ENCODE assay signal across 8 cellular contexts in the genomic region with DNA sequence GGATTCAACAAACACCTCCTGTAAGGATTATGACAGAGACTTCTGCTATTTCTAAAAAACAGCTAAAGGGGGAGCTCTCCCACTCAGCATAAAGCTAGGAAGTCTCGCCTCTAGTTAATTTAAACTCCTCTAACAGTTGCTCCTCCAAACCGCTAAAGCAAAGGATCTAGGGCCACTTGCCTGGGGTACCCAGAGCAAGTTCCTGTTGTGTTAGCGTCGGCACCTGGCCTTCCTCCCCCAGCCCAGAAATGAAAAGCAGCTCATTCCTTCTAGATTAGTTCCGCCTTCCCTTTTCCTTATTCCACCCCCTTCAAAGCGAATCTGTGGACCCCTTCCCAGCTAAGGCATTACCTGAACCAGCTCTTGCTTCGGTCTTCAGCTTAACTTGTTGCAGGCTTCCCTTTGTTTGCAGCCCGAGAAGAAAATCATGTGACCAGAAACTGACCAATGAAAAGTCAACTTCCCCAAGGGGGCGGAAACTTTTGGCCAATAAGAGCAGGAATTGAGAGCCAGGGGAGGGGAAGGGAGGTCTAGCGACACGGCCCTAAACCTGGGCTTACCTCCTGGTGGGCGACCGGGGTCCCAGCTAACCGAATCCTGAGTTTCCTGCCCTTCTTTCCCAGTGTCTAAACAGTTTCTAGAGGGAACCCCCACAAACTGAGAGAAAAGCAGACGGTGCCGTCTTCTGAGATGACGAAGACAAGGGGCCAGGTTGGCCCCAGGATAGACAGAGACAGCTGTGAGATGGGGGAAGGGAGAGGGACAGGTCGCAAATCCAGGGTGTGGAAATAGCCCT. TPM values are rescaled to one million over a fixed set of nuclear protein-coding genes. Genes with fewer than 3 reads are reported as not detected.
A peak's percentile ranks its signal among the peaks of the same experiment; 100 is the strongest.
DNase-seq lines count a peak whose midpoint lies in the region; ATAC-seq, FAIRE-seq and TF ChIP-seq lines count a peak whose summit lies in the region.

A gene with protein sequence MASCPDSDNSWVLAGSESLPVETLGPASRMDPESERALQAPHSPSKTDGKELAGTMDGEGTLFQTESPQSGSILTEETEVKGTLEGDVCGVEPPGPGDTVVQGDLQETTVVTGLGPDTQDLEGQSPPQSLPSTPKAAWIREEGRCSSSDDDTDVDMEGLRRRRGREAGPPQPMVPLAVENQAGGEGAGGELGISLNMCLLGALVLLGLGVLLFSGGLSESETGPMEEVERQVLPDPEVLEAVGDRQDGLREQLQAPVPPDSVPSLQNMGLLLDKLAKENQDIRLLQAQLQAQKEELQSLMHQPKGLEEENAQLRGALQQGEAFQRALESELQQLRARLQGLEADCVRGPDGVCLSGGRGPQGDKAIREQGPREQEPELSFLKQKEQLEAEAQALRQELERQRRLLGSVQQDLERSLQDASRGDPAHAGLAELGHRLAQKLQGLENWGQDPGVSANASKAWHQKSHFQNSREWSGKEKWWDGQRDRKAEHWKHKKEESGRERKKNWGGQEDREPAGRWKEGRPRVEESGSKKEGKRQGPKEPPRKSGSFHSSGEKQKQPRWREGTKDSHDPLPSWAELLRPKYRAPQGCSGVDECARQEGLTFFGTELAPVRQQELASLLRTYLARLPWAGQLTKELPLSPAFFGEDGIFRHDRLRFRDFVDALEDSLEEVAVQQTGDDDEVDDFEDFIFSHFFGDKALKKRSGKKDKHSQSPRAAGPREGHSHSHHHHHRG (minus strand): TSS at position 382 of the 796 bp plus-strand sequence. CDS start 2,378 bp downstream, outside the sequence.

- TF ChIP-seq CTCF in OCI-LY3 (IDR thresholded peaks at IDR 0.05; ENCODE audit: low read depth, low read length), result peak; percentile 55

- H3K4me1 ChIP-seq in OCI-LY3 (ENCODE audit: low read length), result peaks cover 31% of the 10 kb centered on the region

- peak within 1 kb of the TSS; percentile 82 for H3K4me2 ChIP-seq in OCI-LY3 (ENCODE audit: low read length)

- no peaks in the 10 kb centered on the region for H3K9me3 ChIP-seq in OCI-LY3 (ENCODE audit: insufficient read depth, low read length)

- peak; percentile 58 for ATAC-seq in GM21423 (IDR thresholded peaks at IDR 0.05; ENCODE audit: unreplicated experiment)

- H2AFZ ChIP-seq in OCI-LY3 (ENCODE audit: low read depth, low read length), result peak within 1 kb of the TSS; percentile 58

- peak; percentile 62 for FAIRE-seq in endometrium (lab: Jason Lieb, UNC)

- peaks cover 11% of the 10 kb centered on the region for H3K36me3 ChIP-seq in OCI-LY3 (replicated peaks; ENCODE audit: low read depth, low read length)

- peak within 1 kb of the TSS; percentile 25 for H3K27ac ChIP-seq in OCI-LY3 (ENCODE audit: low read length)

- peaks cover 13% of the 10 kb centered on the region for H3K79me2 ChIP-seq in OCI-LY3 (ENCODE audit: low read length)

- peak within 1 kb of the TSS; percentile 79 for H3K4me3 ChIP-seq in OCI-LY3 (ENCODE audit: low read length)

- no peaks in the 10 kb centered on the region for H3K27me3 ChIP-seq in OCI-LY3 (ENCODE audit: low read depth, low read length)

- TF ChIP-seq EP300 in Ishikawa (IDR thresholded peaks at IDR 0.05; ENCODE audit: borderline replicate concordance), result no peak

- peak; percentile 75 for DNase-seq in COLO668 (lab: John Stamatoyannopoulos, UW; ENCODE audit: unreplicated experiment)
- DNase-seq in activated CD8-positive, alpha-beta memory T cell treated with anti-CD3 and anti-CD28 coated beads, Interleukin-2, amount 50 U/mL, for 48 hours, result peak; percentile 76
- DNase-seq in mesenteric fat pad (ENCODE audit: low spot score), result no peak
- DNase-seq in stimulated activated CD8-positive, alpha-beta memory T cell treated with anti-CD3 and anti-CD28 coated beads, Interleukin-15, amount 100 ng/mL, for 4 hours (ENCODE audit: low read depth in 2 of 2), result peak; percentile 35 to 70

- peaks cover 5% of the 10 kb centered on the region; the same call in 1 of the 2 replicates for H4K20me1 ChIP-seq in OCI-LY3 (ENCODE audit: insufficient read depth, low read length)

- no peak; the same call in 1 of the 2 replicates for TF ChIP-seq RAD21 in Ishikawa (IDR thresholded peaks at IDR 0.05; ENCODE audit: low read depth)

- peak within 1 kb of the TSS; percentile 60 for H3K9ac ChIP-seq in OCI-LY3 (ENCODE audit: low read length)

TF ChIP-seq in Ishikawa, 13 proteins besides CTCF, POLR2A, EP300 and RAD21:
- no peak for TF ChIP-seq TEAD4 (IDR thresholded peaks at IDR 0.05)
- no peak for TF ChIP-seq TAF1 (IDR thresholded peaks at IDR 0.05; ENCODE audit: low read depth)
- TF ChIP-seq ZBTB7A (IDR thresholded peaks at IDR 0.05; ENCODE audit: low read depth), result peak; percentile 90; the same call in 1 of the 2 replicates
- TF ChIP-seq, protein P1, sequence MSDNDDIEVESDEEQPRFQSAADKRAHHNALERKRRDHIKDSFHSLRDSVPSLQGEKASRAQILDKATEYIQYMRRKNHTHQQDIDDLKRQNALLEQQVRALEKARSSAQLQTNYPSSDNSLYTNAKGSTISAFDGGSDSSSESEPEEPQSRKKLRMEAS (IDR thresholded peaks at IDR 0.05), result 0 out of 2 replicates have a peak, but pooled peaks have one; percentile 13
- no peak for TF ChIP-seq CEBPB (IDR thresholded peaks at IDR 0.05)
- TF ChIP-seq, protein P2, sequence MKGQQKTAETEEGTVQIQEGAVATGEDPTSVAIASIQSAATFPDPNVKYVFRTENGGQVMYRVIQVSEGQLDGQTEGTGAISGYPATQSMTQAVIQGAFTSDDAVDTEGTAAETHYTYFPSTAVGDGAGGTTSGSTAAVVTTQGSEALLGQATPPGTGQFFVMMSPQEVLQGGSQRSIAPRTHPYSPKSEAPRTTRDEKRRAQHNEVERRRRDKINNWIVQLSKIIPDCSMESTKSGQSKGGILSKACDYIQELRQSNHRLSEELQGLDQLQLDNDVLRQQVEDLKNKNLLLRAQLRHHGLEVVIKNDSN (IDR thresholded peaks at IDR 0.05), result peak; percentile 90
- 0 out of 2 replicates have a peak, but pooled peaks have one; percentile 20 for TF ChIP-seq FOXM1 (IDR thresholded peaks at IDR 0.05; ENCODE audit: borderline replicate concordance, low read depth)
- TF ChIP-seq CREB1 (IDR thresholded peaks at IDR 0.05; ENCODE audit: low read depth), result no peak

RNA-seq across cellular contexts. Expression of the gene that starts here (rescaled TPM):
- 43.5 TPM for total RNA-seq in mesenteric fat pad
